In genomic region chr19:49468746-49469447, GRCh38 we compare ENCODE assay signal across 7 cellular contexts. TPM values are rescaled to one million over a fixed set of nuclear protein-coding genes. Genes with fewer than 3 reads are reported as not detected.
A peak's percentile ranks its signal among the peaks of the same experiment; 100 is the strongest.
DNase-seq lines count a peak whose midpoint lies in the region; ATAC-seq lines count a peak whose summit lies in the region.

No MANE protein-coding gene starts in this region.

- H3K36me3 ChIP-seq in SJCRH30 (no peaks in the 10 kb centered on the region), iPS-18a (ENCODE audit: control insufficient read depth, low read depth, low read length) (peaks cover 8% of the 10 kb centered on the region)

- H3K36me3 Mint-ChIP-seq in activated naive CD4-positive, alpha-beta T cell treated with anti-CD3 and anti-CD28 coated beads, Interleukin-2, amount 50 U/mL, for 72 hours, result peaks cover 0 to 6% of the 10 kb centered on the region in 2 donors

- peak overlapping the region; percentile 81 to 97 for H3K27ac Mint-ChIP-seq in activated naive CD4-positive, alpha-beta T cell treated with anti-CD3 and anti-CD28 coated beads, Interleukin-2, amount 50 U/mL, for 72 hours

- no peaks in the 10 kb centered on the region for H3K9me3 ChIP-seq in SJCRH30 (replicated peaks)
- H3K9me3 ChIP-seq in iPS-18a (ENCODE audit: control insufficient read depth, low read depth, low read length), result no peaks in the 10 kb centered on the region

- no peaks in the 10 kb centered on the region for H3K27me3 ChIP-seq in SJCRH30
- H3K27me3 ChIP-seq in iPS-18a (ENCODE audit: control insufficient read depth, insufficient read depth, low read length), result no peaks in the 10 kb centered on the region

- ATAC-seq in GM18873 (IDR thresholded peaks at IDR 0.05; ENCODE audit: low FRiP score, unreplicated experiment) (peak; percentile 57), HG03045 (IDR thresholded peaks at IDR 0.05; ENCODE audit: unreplicated experiment) (peak; percentile 56)
- ATAC-seq in activated naive CD4-positive, alpha-beta T cell treated with anti-CD3 and anti-CD28 coated beads, Interleukin-2, amount 50 U/mL, for 72 hours, result peak; percentile 78

- H3K27ac ChIP-seq in SJCRH30 (no peak overlapping the region), iPS-18a (ENCODE audit: low read length) (peak overlapping the region; percentile 59)

- H3K4me3 ChIP-seq in SJCRH30 (no peak overlapping the region), iPS-18a (ENCODE audit: low read length) (no peak overlapping the region)

- peak overlapping the region; percentile 48 for H3K9ac ChIP-seq in iPS-18a (ENCODE audit: low read length)

- H3K4me1 ChIP-seq in SJCRH30, result peaks cover 9% of the 10 kb centered on the region; the same call in 1 of the 2 replicates
- peaks cover 5% of the 10 kb centered on the region for H3K4me1 ChIP-seq in iPS-18a (ENCODE audit: control insufficient read depth, low read depth, low read length)

- H3K9me3 Mint-ChIP-seq in activated naive CD4-positive, alpha-beta T cell treated with anti-CD3 and anti-CD28 coated beads, Interleukin-2, amount 50 U/mL, for 72 hours, result no peaks in the 10 kb centered on the region

- DNase-seq in SJCRH30, result peak; percentile 85 to 88
- peak; percentile 73 to 83 for DNase-seq in activated naive CD4-positive, alpha-beta T cell treated with anti-CD3 and anti-CD28 coated beads, Interleukin-2, amount 50 U/mL, for 72 hours (ENCODE audit: low spot score in 2 of 2)
- peak; percentile 60 to 63 for DNase-seq in stimulated activated CD8-positive, alpha-beta memory T cell treated with anti-CD3 and anti-CD28 coated beads, Interleukin-7, amount 100 ng/mL, for 4 hours (ENCODE audit: low read depth in 2 of 2)
- no peak for DNase-seq in pons (ENCODE audit: low spot score)

RNA-seq across cellular contexts. Expression of gene FLT3LG, which starts 5.1 kb away (rescaled TPM):
- 0.61 and 1.0 TPM in 2 replicates for total RNA-seq in SJCRH30 (2014; rRNA removed; shearing (Covaris generic))
- total RNA-seq in activated naive CD4-positive, alpha-beta T cell treated with anti-CD3 and anti-CD28 coated beads, Interleukin-2, amount 50 U/mL, for 72 hours, result 10 to 100 TPM; 49.1 to 64.4 TPM

RNA-seq across cellular contexts. Expression of gene ALDH16A1, which starts 15.9 kb away (rescaled TPM):
- 11.0 and 12.3 TPM in 2 replicates for total RNA-seq in SJCRH30 (2014; rRNA removed; shearing (Covaris generic))
- 10 to 100 TPM; 22.6 to 34.0 TPM for total RNA-seq in activated naive CD4-positive, alpha-beta T cell treated with anti-CD3 and anti-CD28 coated beads, Interleukin-2, amount 50 U/mL, for 72 hours

RNA-seq across cellular contexts. Expression of gene PIH1D1, which starts 17.3 kb away (rescaled TPM):
- total RNA-seq in SJCRH30 (2014; rRNA removed; shearing (Covaris generic)), result 68.4 and 83.4 TPM in 2 replicates
- total RNA-seq in activated naive CD4-positive, alpha-beta T cell treated with anti-CD3 and anti-CD28 coated beads, Interleukin-2, amount 50 U/mL, for 72 hours, result 100 to 1,000 TPM in 1 of 2 donors, 10 to 100 TPM in 1; 92.9 to 184 TPM

RNA-seq across cellular contexts. Expression of gene RPL13A, which starts 18.5 kb away (rescaled TPM):
- total RNA-seq in SJCRH30 (2014; rRNA removed; shearing (Covaris generic)), result 3,376 and 3,926 TPM in 2 replicates
- total RNA-seq in activated naive CD4-positive, alpha-beta T cell treated with anti-CD3 and anti-CD28 coated beads, Interleukin-2, amount 50 U/mL, for 72 hours, result 1,000 to 10,000 TPM; 4,147 to 5,288 TPM

RNA-seq across cellular contexts. Expression of gene RPS11, which starts 27.3 kb away (rescaled TPM):
- 2,852 and 3,079 TPM in 2 replicates for total RNA-seq in SJCRH30 (2014; rRNA removed; shearing (Covaris generic))
- total RNA-seq in activated naive CD4-positive, alpha-beta T cell treated with anti-CD3 and anti-CD28 coated beads, Interleukin-2, amount 50 U/mL, for 72 hours, result 1,000 to 10,000 TPM; 2,570 to 2,967 TPM

Comparison
In these comparisons a context has a peak if more than half of its experiments do, and no peak if none do; other contexts are left out.
1. RNA of gene FLT3LG, which starts 5.1 kb away (total RNA-seq): 49.1 to 64.4 TPM in activated naive CD4-positive, alpha-beta T cell treated with anti-CD3 and anti-CD28 coated beads, Interleukin-2, amount 50 U/mL, for 72 hours; 0.61 to 1.0 TPM in SJCRH30; every median in the first group is over 10 times any median in the second.
2. Peak in every context shown above with its lines, with median percentiles within 50 percentile points of each other: ATAC-seq.